3 cellular contexts compared by ENCODE assay signal in the genomic region with DNA sequence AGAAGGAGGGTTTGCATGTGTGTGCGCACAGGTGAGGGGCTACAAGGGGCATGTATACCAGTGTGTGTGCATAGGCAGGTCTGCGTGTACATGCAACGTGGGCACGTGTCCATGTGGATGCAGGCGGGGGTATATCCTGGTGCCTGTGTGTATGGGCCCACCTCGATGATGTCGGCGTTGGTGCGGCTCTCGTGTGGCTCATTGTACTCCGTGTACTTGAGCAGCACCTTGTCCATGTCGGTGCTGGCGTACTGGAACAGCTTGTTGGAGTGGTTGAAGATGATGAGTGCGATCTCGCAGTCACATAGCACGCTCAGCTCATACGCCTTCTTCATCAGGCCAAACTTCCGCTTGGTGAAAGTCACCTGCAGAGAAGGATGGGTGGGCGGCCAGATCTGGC.
A peak's percentile ranks its signal among the peaks of the same experiment; 100 is the strongest.
TF ChIP-seq lines count a peak whose summit lies in the region.

No MANE protein-coding gene starts in this region.

TF ChIP-seq in GM12891, 5 proteins besides CTCF, POLR2A, EP300 and RAD21:
- TF ChIP-seq POLR2AphosphoS5 (IDR thresholded peaks at IDR 0.05; ENCODE audit: low read depth, low read length) (no peak), PAX5 (IDR thresholded peaks at IDR 0.05; ENCODE audit: insufficient read depth, low read length, severe bottlenecking) (no peak), SPI1 (IDR thresholded peaks at IDR 0.05; ENCODE audit: low read depth, low read length) (no peak), POU2F2 (IDR thresholded peaks at IDR 0.05; ENCODE audit: low read depth, low read length) (no peak), TAF1 (IDR thresholded peaks at IDR 0.05; ENCODE audit: low read depth, low read length) (no peak)
TF ChIP-seq in GM12891: peak in this region for 0.

TF ChIP-seq in GM12878, 131 proteins besides CTCF, POLR2A, EP300 and RAD21:
- 0 out of 2 replicates have a peak, but pooled peaks have one; percentile 10 for TF ChIP-seq POLR2AphosphoS5 (IDR thresholded peaks at IDR 0.05; ENCODE audit: low read length)
- TF ChIP-seq, protein P1, sequence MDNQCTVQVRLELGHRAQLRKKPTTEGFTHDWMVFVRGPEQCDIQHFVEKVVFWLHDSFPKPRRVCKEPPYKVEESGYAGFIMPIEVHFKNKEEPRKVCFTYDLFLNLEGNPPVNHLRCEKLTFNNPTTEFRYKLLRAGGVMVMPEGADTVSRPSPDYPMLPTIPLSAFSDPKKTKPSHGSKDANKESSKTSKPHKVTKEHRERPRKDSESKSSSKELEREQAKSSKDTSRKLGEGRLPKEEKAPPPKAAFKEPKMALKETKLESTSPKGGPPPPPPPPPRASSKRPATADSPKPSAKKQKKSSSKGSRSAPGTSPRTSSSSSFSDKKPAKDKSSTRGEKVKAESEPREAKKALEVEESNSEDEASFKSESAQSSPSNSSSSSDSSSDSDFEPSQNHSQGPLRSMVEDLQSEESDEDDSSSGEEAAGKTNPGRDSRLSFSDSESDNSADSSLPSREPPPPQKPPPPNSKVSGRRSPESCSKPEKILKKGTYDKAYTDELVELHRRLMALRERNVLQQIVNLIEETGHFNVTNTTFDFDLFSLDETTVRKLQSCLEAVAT (IDR thresholded peaks at IDR 0.05) = no peak

TF ChIP-seq in HepG2, 621 proteins besides CTCF, POLR2A, EP300 and RAD21:
- no peak for TF ChIP-seq NR2F1 (CRISPR knock-in tag; IDR thresholded peaks at IDR 0.05)
- TF ChIP-seq RFX1 (IDR thresholded peaks at IDR 0.05) = no peak
- no peak for TF ChIP-seq ZMYM3 (CRISPR knock-in tag; IDR thresholded peaks at IDR 0.05)
- no peak for TF ChIP-seq SRY (CRISPR knock-in tag; IDR thresholded peaks at IDR 0.05)
- no peak for TF ChIP-seq ZNF749 (CRISPR knock-in tag; IDR thresholded peaks at IDR 0.05; ENCODE audit: borderline replicate concordance)
- no peak for TF ChIP-seq PPARG (CRISPR knock-in tag; conservative IDR thresholded peaks at IDR 0.05)
- no peak for TF ChIP-seq ZNF776 (CRISPR knock-in tag; IDR thresholded peaks at IDR 0.05)
- TF ChIP-seq ZNF34 (CRISPR knock-in tag; IDR thresholded peaks at IDR 0.05; ENCODE audit: borderline replicate concordance) = no peak
- no peak for TF ChIP-seq HNRNPL (IDR thresholded peaks at IDR 0.05; ENCODE audit: low read depth, low read length)
- TF ChIP-seq KDM5B (CRISPR knock-in tag; IDR thresholded peaks at IDR 0.05; ENCODE audit: borderline replicate concordance) = no peak
- no peak for TF ChIP-seq FOXK1 (CRISPR knock-in tag; IDR thresholded peaks at IDR 0.05; ENCODE audit: borderline replicate concordance, low read depth)
- no peak for TF ChIP-seq REL (CRISPR knock-in tag; conservative IDR thresholded peaks at IDR 0.05)
- TF ChIP-seq, protein P2, sequence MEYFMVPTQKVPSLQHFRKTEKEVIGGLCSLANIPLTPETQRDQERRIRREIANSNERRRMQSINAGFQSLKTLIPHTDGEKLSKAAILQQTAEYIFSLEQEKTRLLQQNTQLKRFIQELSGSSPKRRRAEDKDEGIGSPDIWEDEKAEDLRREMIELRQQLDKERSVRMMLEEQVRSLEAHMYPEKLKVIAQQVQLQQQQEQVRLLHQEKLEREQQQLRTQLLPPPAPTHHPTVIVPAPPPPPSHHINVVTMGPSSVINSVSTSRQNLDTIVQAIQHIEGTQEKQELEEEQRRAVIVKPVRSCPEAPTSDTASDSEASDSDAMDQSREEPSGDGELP (IDR thresholded peaks at IDR 0.05; ENCODE audit: borderline replicate concordance, low read depth) = no peak
- TF ChIP-seq, protein P3, sequence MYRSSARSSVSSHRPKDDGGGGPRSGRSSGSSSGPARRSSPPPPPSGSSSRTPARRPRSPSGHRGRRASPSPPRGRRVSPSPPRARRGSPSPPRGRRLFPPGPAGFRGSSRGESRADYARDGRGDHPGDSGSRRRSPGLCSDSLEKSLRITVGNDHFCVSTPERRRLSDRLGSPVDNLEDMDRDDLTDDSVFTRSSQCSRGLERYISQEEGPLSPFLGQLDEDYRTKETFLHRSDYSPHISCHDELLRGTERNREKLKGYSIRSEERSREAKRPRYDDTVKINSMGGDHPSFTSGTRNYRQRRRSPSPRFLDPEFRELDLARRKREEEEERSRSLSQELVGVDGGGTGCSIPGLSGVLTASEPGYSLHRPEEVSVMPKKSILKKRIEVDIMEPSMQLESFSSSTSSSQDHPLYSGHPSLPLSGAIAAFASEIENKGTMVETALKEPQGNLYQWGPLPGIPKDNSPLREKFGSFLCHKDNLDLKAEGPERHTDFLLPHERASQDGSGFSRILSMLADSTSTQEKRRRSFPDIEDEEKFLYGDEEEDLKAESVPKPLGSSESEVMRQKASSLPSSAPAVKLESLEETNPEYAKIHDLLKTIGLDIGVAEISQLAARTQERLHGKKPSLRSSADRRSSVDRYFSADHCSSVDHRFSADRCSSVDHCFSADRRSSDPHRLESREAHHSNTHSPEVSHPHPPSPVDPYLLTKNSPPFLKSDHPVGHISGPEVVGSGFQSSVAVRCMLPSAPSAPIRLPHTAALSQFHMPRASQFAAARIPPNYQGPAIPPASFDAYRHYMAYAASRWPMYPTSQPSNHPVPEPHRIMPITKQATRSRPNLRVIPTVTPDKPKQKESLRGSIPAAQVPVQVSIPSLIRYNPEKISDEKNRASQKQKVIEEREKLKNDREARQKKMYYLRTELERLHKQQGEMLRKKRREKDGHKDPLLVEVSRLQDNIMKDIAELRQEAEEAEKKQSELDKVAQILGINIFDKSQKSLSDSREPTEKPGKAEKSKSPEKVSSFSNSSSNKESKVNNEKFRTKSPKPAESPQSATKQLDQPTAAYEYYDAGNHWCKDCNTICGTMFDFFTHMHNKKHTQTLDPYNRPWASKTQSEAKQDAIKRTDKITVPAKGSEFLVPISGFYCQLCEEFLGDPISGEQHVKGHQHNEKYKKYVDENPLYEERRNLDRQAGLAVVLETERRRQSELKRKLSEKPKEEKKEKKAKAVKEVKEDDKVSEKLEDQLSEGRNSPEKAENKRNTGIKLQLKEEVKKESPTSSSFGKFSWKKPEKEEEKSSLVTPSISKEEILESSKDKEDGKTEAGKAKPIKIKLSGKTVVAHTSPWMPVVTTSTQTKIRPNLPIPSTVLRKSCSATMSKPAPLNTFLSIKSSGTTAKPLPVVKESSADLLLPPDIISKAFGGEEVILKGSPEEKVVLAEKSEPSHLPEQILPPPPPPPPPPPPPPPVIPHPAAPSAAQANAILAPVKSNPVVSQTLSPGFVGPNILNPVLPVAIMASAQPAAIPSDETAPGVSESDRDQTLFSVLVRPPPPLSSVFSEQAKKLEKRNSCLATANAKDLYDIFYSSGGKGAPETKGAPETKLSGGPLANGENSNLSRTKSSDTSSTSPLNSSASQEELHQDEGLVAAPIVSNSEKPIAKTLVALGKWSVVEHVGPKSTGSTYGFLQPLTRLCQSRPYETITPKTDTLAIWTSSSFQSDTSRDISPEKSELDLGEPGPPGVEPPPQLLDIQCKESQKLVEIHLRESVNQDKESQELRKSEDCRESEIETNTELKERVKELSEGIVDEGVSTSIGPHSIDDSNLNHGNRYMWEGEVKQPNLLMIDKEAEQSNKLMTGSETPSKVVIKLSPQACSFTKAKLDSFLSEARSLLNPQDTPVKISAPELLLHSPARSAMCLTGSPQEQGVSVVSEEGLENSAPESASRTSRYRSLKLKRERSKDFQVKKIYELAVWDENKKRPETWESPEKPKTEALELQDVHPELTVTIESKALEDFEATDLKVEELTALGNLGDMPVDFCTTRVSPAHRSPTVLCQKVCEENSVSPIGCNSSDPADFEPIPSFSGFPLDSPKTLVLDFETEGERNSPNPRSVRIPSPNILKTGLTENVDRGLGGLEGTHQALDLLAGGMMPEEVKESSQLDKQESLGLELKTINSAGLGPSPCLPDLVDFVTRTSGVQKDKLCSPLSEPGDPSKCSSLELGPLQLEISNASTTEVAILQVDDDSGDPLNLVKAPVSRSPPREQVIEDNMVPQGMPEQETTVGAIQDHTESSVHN (CRISPR knock-in tag; IDR thresholded peaks at IDR 0.05) = no peak
- TF ChIP-seq, protein P4, sequence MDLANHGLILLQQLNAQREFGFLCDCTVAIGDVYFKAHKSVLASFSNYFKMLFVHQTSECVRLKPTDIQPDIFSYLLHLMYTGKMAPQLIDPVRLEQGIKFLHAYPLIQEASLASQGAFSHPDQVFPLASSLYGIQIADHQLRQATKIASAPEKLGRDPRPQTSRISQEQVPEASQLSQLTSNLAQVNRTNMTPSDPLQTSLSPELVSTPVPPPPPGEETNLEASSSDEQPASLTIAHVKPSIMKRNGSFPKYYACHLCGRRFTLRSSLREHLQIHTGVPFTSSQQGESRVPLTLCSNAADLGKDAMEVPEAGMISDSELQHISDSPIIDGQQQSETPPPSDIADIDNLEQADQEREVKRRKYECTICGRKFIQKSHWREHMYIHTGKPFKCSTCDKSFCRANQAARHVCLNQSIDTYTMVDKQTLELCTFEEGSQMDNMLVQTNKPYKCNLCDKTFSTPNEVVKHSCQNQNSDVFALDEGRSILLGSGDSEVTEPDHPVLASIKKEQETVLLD (CRISPR knock-in tag; IDR thresholded peaks at IDR 0.05; ENCODE audit: low read depth) = no peak
- TF ChIP-seq, protein P5, sequence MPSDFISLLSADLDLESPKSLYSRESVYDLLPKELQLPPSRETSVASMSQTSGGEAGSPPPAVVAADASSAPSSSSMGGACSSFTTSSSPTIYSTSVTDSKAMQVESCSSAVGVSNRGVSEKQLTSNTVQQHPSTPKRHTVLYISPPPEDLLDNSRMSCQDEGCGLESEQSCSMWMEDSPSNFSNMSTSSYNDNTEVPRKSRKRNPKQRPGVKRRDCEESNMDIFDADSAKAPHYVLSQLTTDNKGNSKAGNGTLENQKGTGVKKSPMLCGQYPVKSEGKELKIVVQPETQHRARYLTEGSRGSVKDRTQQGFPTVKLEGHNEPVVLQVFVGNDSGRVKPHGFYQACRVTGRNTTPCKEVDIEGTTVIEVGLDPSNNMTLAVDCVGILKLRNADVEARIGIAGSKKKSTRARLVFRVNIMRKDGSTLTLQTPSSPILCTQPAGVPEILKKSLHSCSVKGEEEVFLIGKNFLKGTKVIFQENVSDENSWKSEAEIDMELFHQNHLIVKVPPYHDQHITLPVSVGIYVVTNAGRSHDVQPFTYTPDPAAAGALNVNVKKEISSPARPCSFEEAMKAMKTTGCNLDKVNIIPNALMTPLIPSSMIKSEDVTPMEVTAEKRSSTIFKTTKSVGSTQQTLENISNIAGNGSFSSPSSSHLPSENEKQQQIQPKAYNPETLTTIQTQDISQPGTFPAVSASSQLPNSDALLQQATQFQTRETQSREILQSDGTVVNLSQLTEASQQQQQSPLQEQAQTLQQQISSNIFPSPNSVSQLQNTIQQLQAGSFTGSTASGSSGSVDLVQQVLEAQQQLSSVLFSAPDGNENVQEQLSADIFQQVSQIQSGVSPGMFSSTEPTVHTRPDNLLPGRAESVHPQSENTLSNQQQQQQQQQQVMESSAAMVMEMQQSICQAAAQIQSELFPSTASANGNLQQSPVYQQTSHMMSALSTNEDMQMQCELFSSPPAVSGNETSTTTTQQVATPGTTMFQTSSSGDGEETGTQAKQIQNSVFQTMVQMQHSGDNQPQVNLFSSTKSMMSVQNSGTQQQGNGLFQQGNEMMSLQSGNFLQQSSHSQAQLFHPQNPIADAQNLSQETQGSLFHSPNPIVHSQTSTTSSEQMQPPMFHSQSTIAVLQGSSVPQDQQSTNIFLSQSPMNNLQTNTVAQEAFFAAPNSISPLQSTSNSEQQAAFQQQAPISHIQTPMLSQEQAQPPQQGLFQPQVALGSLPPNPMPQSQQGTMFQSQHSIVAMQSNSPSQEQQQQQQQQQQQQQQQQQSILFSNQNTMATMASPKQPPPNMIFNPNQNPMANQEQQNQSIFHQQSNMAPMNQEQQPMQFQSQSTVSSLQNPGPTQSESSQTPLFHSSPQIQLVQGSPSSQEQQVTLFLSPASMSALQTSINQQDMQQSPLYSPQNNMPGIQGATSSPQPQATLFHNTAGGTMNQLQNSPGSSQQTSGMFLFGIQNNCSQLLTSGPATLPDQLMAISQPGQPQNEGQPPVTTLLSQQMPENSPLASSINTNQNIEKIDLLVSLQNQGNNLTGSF (CRISPR knock-in tag; IDR thresholded peaks at IDR 0.05) = no peak
- no peak for TF ChIP-seq ZNF678 (CRISPR knock-in tag; IDR thresholded peaks at IDR 0.05)
- no peak for TF ChIP-seq ZNF556 (CRISPR knock-in tag; IDR thresholded peaks at IDR 0.05; ENCODE audit: borderline replicate concordance)
